ENCODE assay signal across 1 cellular context in genomic region chr1:118928739-118929554, GRCh38.
TF ChIP-seq lines count a peak whose summit lies in the region.

No MANE protein-coding gene starts in this region.

TF ChIP-seq in H1, 55 proteins besides CTCF, POLR2A, EP300 and RAD21 (continued from another document):
- TF ChIP-seq CHD7 (IDR thresholded peaks at IDR 0.05; ENCODE audit: insufficient replicate concordance, low read length): peak; percentile 45
- TF ChIP-seq CHD1 (IDR thresholded peaks at IDR 0.05; ENCODE audit: low read depth, low read length): no peak
